Comparison of ENCODE assay signal across 12 cellular contexts in the genomic region with DNA sequence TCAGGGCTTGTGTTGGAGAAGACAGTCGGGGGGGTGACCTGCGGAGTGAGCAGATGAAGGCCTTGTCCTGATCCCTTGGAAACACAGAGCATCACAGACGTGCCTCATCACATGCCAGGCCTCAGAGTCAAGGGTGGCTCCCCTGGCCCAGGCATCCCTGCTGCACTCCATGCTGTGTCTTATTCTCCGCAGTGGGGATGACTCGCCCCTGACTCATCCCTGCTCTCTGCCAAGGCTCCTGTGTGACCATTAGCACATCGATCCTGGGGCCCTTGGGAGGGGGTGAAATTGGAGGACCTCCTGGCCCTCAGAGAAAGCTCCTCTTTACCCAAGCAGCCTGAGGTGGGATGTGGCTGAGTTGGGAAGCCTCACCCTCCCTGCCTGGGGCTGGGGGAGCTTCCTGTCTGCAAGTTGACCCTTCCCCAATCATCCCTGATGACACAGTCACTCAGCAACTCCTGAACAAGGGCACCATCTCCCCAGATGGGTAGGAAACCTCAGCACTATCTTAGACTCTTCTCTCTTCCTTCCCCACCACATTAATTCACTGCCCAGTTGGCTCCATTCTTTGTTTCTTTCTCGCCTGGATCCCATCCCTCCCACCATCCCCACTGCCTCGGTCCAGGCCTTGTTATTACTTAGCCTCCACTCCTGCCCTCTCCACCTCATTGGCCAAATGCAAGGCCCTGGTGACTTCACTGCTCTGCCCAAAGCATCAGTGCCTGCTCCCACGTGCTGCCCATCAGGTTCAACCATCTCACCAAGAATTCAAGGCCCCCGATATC.
A peak's percentile ranks its signal among the peaks of the same experiment; 100 is the strongest.
DNase-seq lines count a peak whose midpoint lies in the region; TF ChIP-seq lines count a peak whose summit lies in the region.
"Had no signal": no experiment of that assay in that cellular context is flagged by ENCODE, and none has a peak within 500 bp of the region (broad histone marks: within the 10 kb centered on the region; RNA-seq: fewer than 3 reads in every experiment).

No MANE protein-coding gene starts in this region.

- H3K27ac Mint-ChIP-seq in CD14-positive monocyte = peak overlapping the region in 1 of 7 donors; percentile 10

- H3K4me1 ChIP-seq in colonic mucosa = no peaks in the 10 kb centered on the region
- H3K4me1 ChIP-seq: ascending aorta had no signal

- peaks cover 0 to 2% (median 0%) of the 10 kb centered on the region in 7 donors for H3K9me3 Mint-ChIP-seq in CD14-positive monocyte

- no peaks in the 10 kb centered on the region for H3K9me3 ChIP-seq in colonic mucosa
- H3K9me3 ChIP-seq: ascending aorta had no signal

- no peaks in the 10 kb centered on the region for H3K36me3 ChIP-seq in colonic mucosa
- H3K36me3 ChIP-seq: ascending aorta had no signal

- H3K27me3 ChIP-seq in colonic mucosa = no peaks in the 10 kb centered on the region
- H3K27me3 ChIP-seq: ascending aorta had no signal

- H3K36me3 Mint-ChIP-seq in CD14-positive monocyte = no peaks in the 10 kb centered on the region

- DNase-seq in 8988T (peak; percentile 70), GM03348 (ENCODE audit: low spot score) (peak; percentile 95), glomerular visceral epithelial cell (ENCODE audit: extremely low spot score) (peak; percentile 86), colonic mucosa (no peak), DMS 273 treated with DMSO at 0.1 percent for 48 hours (lab: John Stamatoyannopoulos, UW) (no peak), CD14-positive monocyte (ENCODE audit: low spot score) (no peak), NOMO-1 treated with dmso at 0.1 percent for 144 hours (lab: John Stamatoyannopoulos, UW; ENCODE audit: unreplicated experiment) (no peak)
- DNase-seq in activated CD8-positive, alpha-beta memory T cell treated with anti-CD3 and anti-CD28 coated beads, Interleukin-2, amount 50 U/mL, for 48 hours = peak; percentile 45
- DNase-seq: GDM1 had no signal

- no peaks in the 10 kb centered on the region for H3K4me1 Mint-ChIP-seq in CD14-positive monocyte

- no peak overlapping the region for H3K9ac ChIP-seq in colonic mucosa (ENCODE audit: low read depth in 2 of 2, low read length in 2 of 2)
- H3K9ac ChIP-seq: KMS-11 had no signal

- H3K4me3 ChIP-seq in colonic mucosa = no peak overlapping the region
- H3K4me3 ChIP-seq: ascending aorta, SK-N-MC had no signal

- TF ChIP-seq CTCF in colonic mucosa (IDR thresholded peaks at IDR 0.05) = no peak
- TF ChIP-seq CTCF in CD14-positive monocyte (IDR thresholded peaks at IDR 0.05) = no peak

- intact Hi-C loops in colonic mucosa (cut with DNase I) = no loop called here
- intact Hi-C loops in CD14-positive monocyte (cut with micrococcal nuclease) = no loop called here

- no peak overlapping the region for H3K4me3 Mint-ChIP-seq in CD14-positive monocyte

- peaks cover 11 to 17% (median 13%) of the 10 kb centered on the region in 3 donors for H3K27me3 Mint-ChIP-seq in CD14-positive monocyte (ENCODE audit: low read depth in 3 of 3)

- H3K27ac ChIP-seq in colonic mucosa = no peak overlapping the region
- H3K27ac ChIP-seq: ascending aorta, KMS-11, SK-N-MC had no signal

Comparison
In these comparisons a context has a peak if more than half of its experiments do, and no peak if none do; other contexts are left out.
1. DNase-seq: peak in 8988T (single experiment), GM03348 (single experiment), activated CD8-positive, alpha-beta memory T cell treated with anti-CD3 and anti-CD28 coated beads, Interleukin-2, amount 50 U/mL, for 48 hours (single experiment) and glomerular visceral epithelial cell (single experiment); none in colonic mucosa (single experiment), DMS 273 treated with DMSO at 0.1 percent for 48 hours (single experiment), CD14-positive monocyte (single experiment) and NOMO-1 treated with dmso at 0.1 percent for 144 hours (single experiment).